In the genomic region with DNA sequence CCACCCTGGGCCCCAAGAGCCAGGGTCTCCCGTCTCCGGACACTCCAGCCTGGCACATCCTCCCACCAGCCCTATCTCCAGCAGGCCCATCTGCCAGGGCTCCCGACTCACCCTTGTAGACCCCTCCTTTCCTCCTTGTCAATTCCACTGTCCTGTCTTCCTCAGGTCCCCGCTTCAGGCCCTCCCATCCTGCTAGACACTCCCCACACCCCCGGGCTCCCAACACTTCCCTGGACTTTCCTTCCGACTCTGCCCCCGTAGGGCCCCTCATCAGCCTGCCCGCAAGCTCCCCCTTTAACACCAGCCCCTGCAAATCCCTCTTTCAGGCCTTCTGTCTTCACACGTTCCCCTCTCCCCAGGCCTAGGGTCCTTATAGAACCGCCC, we compare ENCODE assay signal across 7 cellular contexts. TPM values are rescaled to one million over a fixed set of nuclear protein-coding genes. Genes with fewer than 3 reads are reported as not detected.
A peak's percentile ranks its signal among the peaks of the same experiment; 100 is the strongest.
DNase-seq lines count a peak whose midpoint lies in the region; FAIRE-seq lines count a peak whose summit lies in the region.
"Had no signal": no experiment of that assay in that cellular context is flagged by ENCODE, and none has a peak within 500 bp of the region (broad histone marks: within the 10 kb centered on the region; RNA-seq: fewer than 3 reads in every experiment).

No MANE protein-coding gene starts in this region.

- WGBS in ectodermal cell, 2 experiments, result 67 to 73% methylated on average over 10 of the region's 10 CpGs

- no peaks in the 10 kb centered on the region for H3K27me3 ChIP-seq in NT2/D1 (ENCODE audit: insufficient read depth, insufficient read length)
- H3K27me3 ChIP-seq in ectodermal cell (ENCODE audit: control insufficient read depth, insufficient read depth, low read length, poor library complexity, severe bottlenecking), result no peaks in the 10 kb centered on the region

- H3K4me3 ChIP-seq in NT2/D1 (ENCODE audit: insufficient read length, low read depth) (peak overlapping the region; percentile 62), ectodermal cell (ENCODE audit: insufficient read depth, low read depth, low read length) (peak overlapping the region; percentile 77), skin epidermis (peak overlapping the region in 6 of 7 experiments; percentile 21 to 53 (median 37))

- intact Hi-C loops in posterior vena cava (cut with DNase I), result no loop called here

- DNase-seq in NT2/D1 (ENCODE audit: low read depth, low spot score), result no peak
- DNase-seq in HTR-8/SVneo (ENCODE audit: insufficient read length, low spot score), result no peak
- DNase-seq in stimulated activated CD4-positive, alpha-beta T cell treated with anti-CD3 and anti-CD28 coated beads, Interleukin-15, amount 100 ng/mL, for 24 hours, result no peak
- DNase-seq in posterior vena cava (ENCODE audit: low spot score), result no peak
- DNase-seq: stimulated activated CD8-positive, alpha-beta memory T cell treated with anti-CD3 and anti-CD28 coated beads, Interleukin-4, amount 100 ng/mL, for 48 hours had no signal

- H3K4me1 ChIP-seq in NT2/D1 (ENCODE audit: insufficient read depth, insufficient read length) (peaks cover 5% of the 10 kb centered on the region), ectodermal cell (ENCODE audit: control insufficient read depth, insufficient read depth, low read length) (no peaks in the 10 kb centered on the region)

- H3K27ac ChIP-seq in ectodermal cell (ENCODE audit: insufficient read depth, low read depth, low read length, poor library complexity, severe bottlenecking) (no peak overlapping the region), skin epidermis (peak overlapping the region in 1 of 21 experiments; percentile 31)

- H3K9ac ChIP-seq in NT2/D1 (ENCODE audit: insufficient read length, low read depth), result peak overlapping the region; percentile 79

- H3K36me3 ChIP-seq in NT2/D1 (ENCODE audit: insufficient read depth, insufficient read length, low read length) (peaks cover 60% of the 10 kb centered on the region), ectodermal cell (ENCODE audit: control insufficient read depth, insufficient read depth, low read length) (no peaks in the 10 kb centered on the region)

- H3K9me3 ChIP-seq in NT2/D1 (ENCODE audit: insufficient read depth, low read length) (no peaks in the 10 kb centered on the region), ectodermal cell (ENCODE audit: control insufficient read depth, low read length) (no peaks in the 10 kb centered on the region)

- FAIRE-seq in HTR-8/SVneo (lab: Jason Lieb, UNC), result no peak

RNA-seq across cellular contexts. Expression of a gene that starts 1.1 kb away (rescaled TPM):
- 33.3 TPM for polyA plus RNA-seq in ectodermal cell (2013, experiment 1 of 4)
- 35.0 TPM for polyA plus RNA-seq in ectodermal cell (2013, experiment 2 of 4)
- polyA plus RNA-seq in ectodermal cell (2013, experiment 3 of 4), result 28.6 TPM
- polyA plus RNA-seq in ectodermal cell (2013, experiment 4 of 4), result 32.5 TPM
- 10 to 100 TPM; 36.4 to 42.6 TPM for total RNA-seq in posterior vena cava

RNA-seq across cellular contexts. Expression of a gene that starts 7.0 kb away (rescaled TPM):
- polyA plus RNA-seq in ectodermal cell (2013, experiment 1 of 4), result 31.9 TPM
- 28.5 TPM for polyA plus RNA-seq in ectodermal cell (2013, experiment 2 of 4)
- 23.5 TPM for polyA plus RNA-seq in ectodermal cell (2013, experiment 3 of 4)
- polyA plus RNA-seq in ectodermal cell (2013, experiment 4 of 4), result 25.2 TPM
- 10 to 100 TPM; 49.8 to 51.9 TPM for total RNA-seq in posterior vena cava

RNA-seq across cellular contexts. Expression of a gene that starts 13.9 kb away (rescaled TPM):
- polyA plus RNA-seq in ectodermal cell (2013, experiment 1 of 4), result 11.7 TPM
- 10.6 TPM for polyA plus RNA-seq in ectodermal cell (2013, experiment 2 of 4)
- polyA plus RNA-seq in ectodermal cell (2013, experiment 3 of 4), result 8.8 TPM
- 9.3 TPM for polyA plus RNA-seq in ectodermal cell (2013, experiment 4 of 4)
- total RNA-seq in posterior vena cava, result 1 to 10 TPM; 3.0 to 4.1 TPM

RNA-seq across cellular contexts. Expression of a gene that starts 29.5 kb away (rescaled TPM):
- 25.3 TPM for polyA plus RNA-seq in ectodermal cell (2013, experiment 1 of 4)
- polyA plus RNA-seq in ectodermal cell (2013, experiment 2 of 4), result 23.0 TPM
- polyA plus RNA-seq in ectodermal cell (2013, experiment 3 of 4), result 18.9 TPM
- polyA plus RNA-seq in ectodermal cell (2013, experiment 4 of 4), result 19.5 TPM
- total RNA-seq in posterior vena cava, result 10 to 100 TPM; 46.4 to 52.6 TPM

RNA-seq across cellular contexts. Expression of a gene that starts 50.8 kb away (rescaled TPM):
- polyA plus RNA-seq in ectodermal cell (2013, experiment 1 of 4), result 20.8 TPM
- polyA plus RNA-seq in ectodermal cell (2013, experiment 2 of 4), result 18.9 TPM
- 18.2 TPM for polyA plus RNA-seq in ectodermal cell (2013, experiment 3 of 4)
- 19.5 TPM for polyA plus RNA-seq in ectodermal cell (2013, experiment 4 of 4)
- 10 to 100 TPM; 12.9 to 15.9 TPM for total RNA-seq in posterior vena cava
